8 cellular contexts compared by ENCODE assay signal in genomic region chrX:37685452-37686347, GRCh38. TPM values are rescaled to one million over a fixed set of nuclear protein-coding genes. Genes with fewer than 3 reads are reported as not detected.
A peak's percentile ranks its signal among the peaks of the same experiment; 100 is the strongest.
DNase-seq lines count a peak whose midpoint lies in the region; ATAC-seq, FAIRE-seq and TF ChIP-seq lines count a peak whose summit lies in the region.

XK (plus strand) TSS chrX:37685791; CDS start chrX:37685962, 171 bp downstream.

- peak within 1 kb of the TSS; percentile 32; the same call in 1 of the 2 replicates for H3K4me3 ChIP-seq in GM12878
- peak within 1 kb of the TSS; percentile 45 for H3K4me3 ChIP-seq in iPS-15b (ENCODE audit: low read depth, low read length)
- no peak within 1 kb of the TSS for H3K4me3 ChIP-seq in SJCRH30

- no peak for TF ChIP-seq RAD21 in GM12878 (IDR thresholded peaks at IDR 0.05; ENCODE audit: insufficient read depth, low read depth, low read length)

- no peaks in the 10 kb centered on the region for H3K9me3 Mint-ChIP-seq in CD4-positive, alpha-beta T cell

- intact Hi-C loops in CD4-positive, alpha-beta T cell (cut with DNase I, micrococcal nuclease): no loop called here
- intact Hi-C loops in GM12878 (cut with micrococcal nuclease; ENCODE audit: unreplicated experiment): no loop called here
- intact Hi-C loops in sciatic nerve (cut with DNase I): no loop called here

- RAD21 ChIA-PET in GM12878 (lab: Charles Lee; ENCODE audit: unreplicated experiment): no interaction called here

- TF ChIP-seq POLR2A in GM12878 (IDR thresholded peaks at IDR 0.05; ENCODE audit: low read depth, low read length): no peak

- no peaks in the 10 kb centered on the region for H3K27me3 Mint-ChIP-seq in CD4-positive, alpha-beta T cell

- H3K4me2 ChIP-seq in GM12878 (ENCODE audit: control insufficient read depth, insufficient read depth): peak within 1 kb of the TSS; percentile 58; the same call in 1 of the 2 replicates

- in situ Hi-C loops in GM12878 (cut with MboI): no loop called here

- H3K4me1 Mint-ChIP-seq in CD4-positive, alpha-beta T cell (ENCODE audit: low read depth): no peaks in the 10 kb centered on the region

- 35% methylated on average over 90 of the region's 96 CpGs for WGBS in GM12878 (ENCODE audit: insufficient coverage, insufficient replicate concordance, low lambda C conversion rate, missing lambda C conversion rate)

- H3K36me3 Mint-ChIP-seq in CD4-positive, alpha-beta T cell (ENCODE audit: low read depth): no peaks in the 10 kb centered on the region

- H3K27ac ChIP-seq in CD4-positive, alpha-beta T cell (ENCODE audit: low read depth, low read length): no peak within 1 kb of the TSS
- H3K27ac ChIP-seq in GM12878 (ENCODE audit: control insufficient read depth, insufficient read depth) (no peak within 1 kb of the TSS), SJCRH30 (no peak within 1 kb of the TSS)

- H3K9ac ChIP-seq in GM12878 (ENCODE audit: control insufficient read depth, insufficient read depth, low read length) (no peak within 1 kb of the TSS; the same call in 1 of the 2 replicates), iPS-15b (ENCODE audit: low read depth, low read length) (no peak within 1 kb of the TSS)

- no peaks in the 10 kb centered on the region for H3K9me3 ChIP-seq in CD4-positive, alpha-beta T cell (ENCODE audit: control insufficient read depth, low read length)
- H3K9me3 ChIP-seq in GM12878 (replicated peaks; ENCODE audit: control insufficient read depth, insufficient read depth, low read length) (no peaks in the 10 kb centered on the region), iPS-15b (ENCODE audit: control insufficient read depth, insufficient read depth, low read length) (no peaks in the 10 kb centered on the region), SJCRH30 (replicated peaks) (no peaks in the 10 kb centered on the region)

- H3K79me2 ChIP-seq in GM12878 (ENCODE audit: control insufficient read depth, insufficient read depth, low read length): no peaks in the 10 kb centered on the region

- H3K4me1 ChIP-seq in GM12878 (ENCODE audit: control insufficient read depth, insufficient read depth, low read length) (no peaks in the 10 kb centered on the region), iPS-15b (ENCODE audit: control insufficient read depth, insufficient read depth, low read length) (peaks cover 5% of the 10 kb centered on the region), SJCRH30 (no peaks in the 10 kb centered on the region)

- no peak for TF ChIP-seq CTCF in CD4-positive, alpha-beta T cell (IDR thresholded peaks at IDR 0.05)
- TF ChIP-seq CTCF in GM12878 (IDR thresholded peaks at IDR 0.05 in 2 of 3, conservative IDR thresholded peaks at IDR 0.05 in 1 of 3; ENCODE audit: control insufficient read depth in 2 of 3, extremely low read depth in 1 of 3, insufficient read depth in 1 of 3, low read depth in 3 of 3, low read length in 3 of 3): no peak

- H3K36me3 ChIP-seq in GM12878 (ENCODE audit: control insufficient read depth in 2 of 2, insufficient read depth in 2 of 2, low read length in 1 of 2) (no peaks in the 10 kb centered on the region), iPS-15b (ENCODE audit: control insufficient read depth, insufficient read depth, low read length) (no peaks in the 10 kb centered on the region), SJCRH30 (no peaks in the 10 kb centered on the region)

- SMC1A ChIA-PET in GM12878 (lab: Charles Lee; ENCODE audit: uncharacterized antibody, unreplicated experiment): interaction anchor here (0.8 kb wide), 1 partner anchor 28 kb away, joined by 5 read pairs; no protein-coding TSS in a partner anchor

- BruUV-seq in GM12878 (replicated peaks; lab: Mats Ljungman, UMichigan): no TSS peak

- H2AFZ ChIP-seq in GM12878 (ENCODE audit: control insufficient read depth, low read depth, low read length): peak within 1 kb of the TSS; percentile 35

- H4K20me1 ChIP-seq in GM12878 (ENCODE audit: control insufficient read depth, insufficient read depth): no peaks in the 10 kb centered on the region

- no peak within 1 kb of the TSS for H3K27ac Mint-ChIP-seq in CD4-positive, alpha-beta T cell

- ATAC-seq in CD4-positive, alpha-beta T cell (ENCODE audit: poor library complexity): peak; percentile 59
- ATAC-seq in GM19463 (IDR thresholded peaks at IDR 0.05; ENCODE audit: unreplicated experiment) (peak; percentile 74), GM12878 (peak; percentile 79), sciatic nerve (peak; percentile 39)

- peaks cover 4% of the 10 kb centered on the region for H3K27me3 ChIP-seq in CD4-positive, alpha-beta T cell (ENCODE audit: control insufficient read depth, insufficient read depth, low read length)
- H3K27me3 ChIP-seq in GM12878 (replicated peaks in 1 of 2; ENCODE audit: control insufficient read depth in 2 of 2, insufficient read depth in 2 of 2, low read length in 1 of 2) (no peaks in the 10 kb centered on the region; a peak in 1 of 4 replicates), iPS-15b (ENCODE audit: control insufficient read depth, insufficient read depth, low read length) (peaks cover 16% of the 10 kb centered on the region), SJCRH30 (no peaks in the 10 kb centered on the region)

- DNase-seq in CD4-positive, alpha-beta T cell: peak in 6 of 10 experiments; percentile 1 to 33 (median 13)
- peak; percentile 20 for DNase-seq in KG1 (lab: John Stamatoyannopoulos, UW)
- peak; percentile 33 for DNase-seq in SKM-1 (lab: John Stamatoyannopoulos, UW; ENCODE audit: unreplicated experiment)
- DNase-seq in GM12878 (ENCODE audit: low read depth, low spot score): no peak
- DNase-seq in sciatic nerve (ENCODE audit: low spot score): peak; percentile 64
- DNase-seq in SJCRH30: no peak

- CTCF ChIA-PET in CD4-positive, alpha-beta T cell (lab: Charles Lee): interaction anchor here (2.2 kb wide), 1 partner anchor 12 kb away, joined by 5 read pairs; no protein-coding TSS in a partner anchor
- CTCF ChIA-PET in GM12878 (lab: Yijun Ruan, JAX): no interaction called here

- TF ChIP-seq EP300 in GM12878 (IDR thresholded peaks at IDR 0.05; ENCODE audit: borderline replicate concordance in 1 of 2, control insufficient read depth in 1 of 2, low read depth in 2 of 2, low read length in 2 of 2): no peak

- no peak for FAIRE-seq in GM12878 (lab: Jason Lieb, UNC)

- POLR2A ChIA-PET in CD4-positive, alpha-beta T cell (lab: Charles Lee): no interaction called here
- POLR2A ChIA-PET in GM12878 (lab: Charles Lee): no interaction called here

- peak within 1 kb of the TSS; percentile 66 for H3K4me3 Mint-ChIP-seq in CD4-positive, alpha-beta T cell

TF ChIP-seq in GM12878, 131 proteins besides CTCF, POLR2A, EP300 and RAD21:
- TF ChIP-seq BHLHE40 (IDR thresholded peaks at IDR 0.05; ENCODE audit: borderline replicate concordance in 1 of 2, low read depth in 2 of 2, low read length in 1 of 2) (peak; percentile 24 to 73; a peak in 3 of 4 replicates), IKZF1 (conservative IDR thresholded peaks at IDR 0.05) (0 out of 2 replicates have a peak, but pooled peaks have one; percentile 13), FOXM1 (IDR thresholded peaks at IDR 0.05; ENCODE audit: low read depth, low read length) (no peak)

RNA-seq across cellular contexts. Expression of gene XK, which starts in this region (rescaled TPM):
- total RNA-seq in CD4-positive, alpha-beta T cell: under 1 TPM in 1 of 2 experiments, not detected in 1; 0.05 TPM
- not detected in 2 replicates for total RNA-seq in GM12878 (2013; cell fraction: nucleolus; rRNA removed)
- not detected in 2 replicates for total RNA-seq in GM12878 (2014; rRNA removed)
- not detected in 2 replicates for total RNA-seq in GM12878 (2014; rRNA removed; fragmentation: Illumina TruSeq; extraction: Trizol)
- total RNA-seq in GM12878 (2021): not detected in 2 replicates
- polyA plus RNA-seq in GM12878 (2011; ENCODE audit: low read depth): not detected
- not detected in 2 replicates for polyA plus RNA-seq in GM12878 (2011; rRNA removed)
- not detected in 2 replicates for polyA plus RNA-seq in GM12878 (2011; cell fraction: cytosol; rRNA removed)
- not detected in 2 replicates for polyA plus RNA-seq in GM12878 (2011; cell fraction: nucleus; rRNA removed)
- polyA plus RNA-seq in GM12878 (2012): 0.03 TPM in 1 of 2 replicates, not detected in the other
- polyA plus RNA-seq in GM12878 (2014; fragmentation: Illumina TruSeq; extraction: Trizol): 0.08 TPM in 1 of 2 replicates, not detected in the other
- polyA plus RNA-seq in GM12878 (2014; fragmentation: Nextera tagmentation; extraction: Ambion mirVana): not detected
- polyA plus RNA-seq in GM12878 (2014; rRNA removed): not detected in 2 replicates
- polyA plus RNA-seq in GM12878 (2016; fragmentation: Nextera tagmentation; extraction: Ambion mirVana): not detected
- polyA minus RNA-seq in GM12878 (2011; rRNA and poly(A)+ RNA removed): 0.07 TPM in 1 of 2 replicates, not detected in the other
- polyA minus RNA-seq in GM12878 (2011; cell fraction: cytosol; rRNA and poly(A)+ RNA removed): 0.27 and 0.42 TPM in 2 replicates
- polyA minus RNA-seq in GM12878 (2011; cell fraction: nucleus; rRNA and poly(A)+ RNA removed): under 0.01 and 0.19 TPM in 2 replicates
- 1.7 TPM for total RNA-seq in sciatic nerve
- not detected in 2 replicates for total RNA-seq in SJCRH30 (2014; rRNA removed; shearing (Covaris generic))

Comparison
In these comparisons a context has a peak if more than half of its experiments do, and no peak if none do; other contexts are left out.
1. Peak in DNase-seq and ATAC-seq in CD4-positive, alpha-beta T cell; RNA of the gene not detected or under 1 TPM.
2. Peak in ATAC-seq, H3K4me3 ChIP-seq and H3K4me2 ChIP-seq in GM12878; RNA of the gene not detected or under 1 TPM.
3. DNase-seq: peak in KG1 (single experiment), SKM-1 (single experiment) and sciatic nerve (single experiment); none in GM12878 (single experiment) and SJCRH30 (0 of 2).
4. Peak in every context shown above with its lines, with median percentiles within 50 percentile points of each other: ATAC-seq.